Comparison of ENCODE assay signal across 1 cellular context in genomic region chr15:89690276-89691218, GRCh38.
A peak's percentile ranks its signal among the peaks of the same experiment; 100 is the strongest.
TF ChIP-seq lines count a peak whose summit lies in the region.

A gene with protein sequence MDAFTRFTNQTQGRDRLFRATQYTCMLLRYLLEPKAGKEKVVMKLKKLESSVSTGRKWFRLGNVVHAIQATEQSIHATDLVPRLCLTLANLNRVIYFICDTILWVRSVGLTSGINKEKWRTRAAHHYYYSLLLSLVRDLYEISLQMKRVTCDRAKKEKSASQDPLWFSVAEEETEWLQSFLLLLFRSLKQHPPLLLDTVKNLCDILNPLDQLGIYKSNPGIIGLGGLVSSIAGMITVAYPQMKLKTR (minus strand): TSS chr15:89690754. CDS start chr15:89690632, 122 bp downstream.
Gene WDR93 (plus strand): TSS chr15:89690811. CDS start chr15:89701747, 10,936 bp downstream.

TF ChIP-seq in H1, 55 proteins besides CTCF, POLR2A, EP300 and RAD21 (continued from another document):
- TF ChIP-seq, protein P1, sequence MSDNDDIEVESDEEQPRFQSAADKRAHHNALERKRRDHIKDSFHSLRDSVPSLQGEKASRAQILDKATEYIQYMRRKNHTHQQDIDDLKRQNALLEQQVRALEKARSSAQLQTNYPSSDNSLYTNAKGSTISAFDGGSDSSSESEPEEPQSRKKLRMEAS (IDR thresholded peaks at IDR 0.05): 0 out of 2 replicates have a peak, but pooled peaks have one; percentile 33
- TF ChIP-seq ASH2L (IDR thresholded peaks at IDR 0.05; ENCODE audit: low read length) (peak; percentile 72), KDM4A (IDR thresholded peaks at IDR 0.05; ENCODE audit: low read depth, low read length, severe bottlenecking) (peak; percentile 98), TBP (IDR thresholded peaks at IDR 0.05; ENCODE audit: low read depth, low read length) (no peak), SIN3A (conservative IDR thresholded peaks at IDR 0.05 in 1 of 2, IDR thresholded peaks at IDR 0.05 in 1 of 2; ENCODE audit: low read depth in 1 of 2, low read length in 2 of 2) (peak; percentile 88 to 94), RBBP5 (IDR thresholded peaks at IDR 0.05; ENCODE audit: borderline replicate concordance, low read depth, low read length) (peak; percentile 60; the same call in 1 of the 2 replicates), SAP30 (IDR thresholded peaks at IDR 0.05; ENCODE audit: insufficient read depth, insufficient replicate concordance, low read length) (peak; percentile 66)
TF ChIP-seq in H1: peak in this region for 9.
